Comparison of ENCODE assay signal across 33 cellular contexts in genomic region chr5:31416547-31416946, GRCh38.
DNase-seq lines count a peak whose midpoint lies in the region; ATAC-seq and TF ChIP-seq lines count a peak whose summit lies in the region.
"Had no signal": no experiment of that assay in that cellular context is flagged by ENCODE, and none has a peak within 500 bp of the region (broad histone marks: within the 10 kb centered on the region; RNA-seq: fewer than 3 reads in every experiment).

No MANE protein-coding gene starts in this region.

- no peaks in the 10 kb centered on the region for H3K9me3 ChIP-seq in neural progenitor cell (ENCODE audit: low read depth)
- H3K9me3 ChIP-seq: A549; BE2C; BLaER1; BLaER1 treated with 17β-estradiol and CSF1 and Interleukin-3, amounts not matched to agents 10 nM and 100 nM; Caco-2 had no signal

- H3K27ac Mint-ChIP-seq in GM23338 (no peak overlapping the region), WTC11 (no peak overlapping the region), neural progenitor cell (no peak overlapping the region)
- H3K27ac Mint-ChIP-seq: B cell; CD14-positive monocyte; CD4-positive, alpha-beta memory T cell; CD4-positive, alpha-beta T cell; CD4-positive, CD25-positive, alpha-beta regulatory T cell; CD8-positive, alpha-beta memory T cell; CD8-positive, alpha-beta T cell had no signal

- H3K4me2 ChIP-seq in GM23338 (no peak overlapping the region), neural progenitor cell (peak overlapping the region; percentile 45)
- H3K4me2 ChIP-seq: A549; BLaER1; BLaER1 treated with 17β-estradiol and CSF1 and Interleukin-3, amounts not matched to agents 10 nM and 100 nM had no signal

- peaks cover 4% of the 10 kb centered on the region; the same call in 2 of the 3 replicates for H3K4me1 Mint-ChIP-seq in GM23338
- peaks cover 3% of the 10 kb centered on the region; the same call in 1 of the 2 replicates for H3K4me1 Mint-ChIP-seq in WTC11
- peaks cover 2% of the 10 kb centered on the region for H3K4me1 Mint-ChIP-seq in neural progenitor cell
- H3K4me1 Mint-ChIP-seq: B cell; CD14-positive monocyte; CD8-positive, alpha-beta memory T cell had no signal

- no peak overlapping the region for H3K9ac ChIP-seq in neural progenitor cell
- H3K9ac ChIP-seq: BLaER1; BLaER1 treated with 17β-estradiol and CSF1 and Interleukin-3, amounts not matched to agents 10 nM and 100 nM had no signal

- H3K9me2 ChIP-seq in GM23338 (ENCODE audit: insufficient read depth): no peaks in the 10 kb centered on the region

- peaks cover 20% of the 10 kb centered on the region for H3K36me3 ChIP-seq in GM23338 (ENCODE audit: insufficient read depth)
- peaks cover 24% of the 10 kb centered on the region for H3K36me3 ChIP-seq in neural progenitor cell

- H3K4me1 ChIP-seq in GM23338 (ENCODE audit: insufficient read depth): no peaks in the 10 kb centered on the region
- H3K4me1 ChIP-seq in neural progenitor cell: peaks cover 22% of the 10 kb centered on the region
- H3K4me1 ChIP-seq: A549; BE2C; BLaER1; BLaER1 treated with 17β-estradiol and CSF1 and Interleukin-3, amounts not matched to agents 10 nM and 100 nM; Caco-2 had no signal

- H3K27ac ChIP-seq in GM23338 (ENCODE audit: low read depth) (no peak overlapping the region), neural progenitor cell (peak overlapping the region; percentile 81)
- H3K27ac ChIP-seq: 22Rv1; A549; BLaER1; BLaER1 treated with 17β-estradiol and CSF1 and Interleukin-3, amounts not matched to agents 10 nM and 100 nM; C4-2B had no signal

- H3K4me3 ChIP-seq in GM23338: no peak overlapping the region
- H3K4me3 ChIP-seq in neural progenitor cell: no peak overlapping the region
- H3K4me3 ChIP-seq: A549; BLaER1; BLaER1 treated with 17β-estradiol and CSF1 and Interleukin-3, amounts not matched to agents 10 nM and 100 nM had no signal

- H3K4me3 Mint-ChIP-seq in GM23338 (no peak overlapping the region), WTC11 (no peak overlapping the region), neural progenitor cell (no peak overlapping the region)
- H3K4me3 Mint-ChIP-seq: B cell; CD14-positive monocyte; CD4-positive, alpha-beta memory T cell; CD4-positive, alpha-beta T cell; CD4-positive, CD25-positive, alpha-beta regulatory T cell; CD8-positive, alpha-beta memory T cell; CD8-positive, alpha-beta T cell had no signal

- CTCF ChIA-PET in WTC11 (lab: Charles Lee): no interaction called here

- no peak for DNase-seq in GM23338 (ENCODE audit: low spot score)
- no peak for DNase-seq in WTC11 (ENCODE audit: low spot score)
- DNase-seq in neural progenitor cell (ENCODE audit: low spot score): peak; percentile 19
- DNase-seq in AG08395 (ENCODE audit: low spot score): no peak
- DNase-seq: 8988T; ACHN; AML-193; BE2C; C1 segment of cervical spinal cord; Caco-2; Calu3; CD4-positive, alpha-beta memory T cell; CD4-positive, alpha-beta T cell; CD4-positive, CD25-positive, alpha-beta regulatory T cell; CD8-positive, alpha-beta memory T cell; CD8-positive, alpha-beta T cell; COR-L47; DMS 273 treated with DMSO at 0.1 percent for 48 hours; DMS153; DMS53; DMS79; DMS79 treated with DMSO at 0.1 percent for 48 hours; DND-41; EL had no signal

- peak; percentile 77 for ATAC-seq in GM23338
- peak; percentile 60 for ATAC-seq in WTC11
- ATAC-seq in HG03432 (IDR thresholded peaks at IDR 0.05; ENCODE audit: unreplicated experiment): no peak
- ATAC-seq in HG03354 (IDR thresholded peaks at IDR 0.05; ENCODE audit: poor library complexity, severe bottlenecking, unreplicated experiment): no peak
- ATAC-seq: A549; CD8-positive, alpha-beta T cell had no signal

- H2AFZ ChIP-seq in GM23338 (no peak overlapping the region), neural progenitor cell (replicated peaks) (no peak overlapping the region)

- no peaks in the 10 kb centered on the region for H3K27me3 ChIP-seq in GM23338 (ENCODE audit: insufficient read depth)
- no peaks in the 10 kb centered on the region for H3K27me3 ChIP-seq in neural progenitor cell
- H3K27me3 ChIP-seq: BE2C; BLaER1; BLaER1 treated with 17β-estradiol and CSF1 and Interleukin-3, amounts not matched to agents 10 nM and 100 nM had no signal

- peaks cover 27% of the 10 kb centered on the region for H3K36me3 Mint-ChIP-seq in GM23338 (ENCODE audit: low read depth)
- peaks cover 24% of the 10 kb centered on the region for H3K36me3 Mint-ChIP-seq in WTC11
- H3K36me3 Mint-ChIP-seq in neural progenitor cell: peaks cover 11% of the 10 kb centered on the region

- no peak for TF ChIP-seq CTCF in GM23338 (conservative IDR thresholded peaks at IDR 0.05; ENCODE audit: low read depth in 2 of 2)
- no peak for TF ChIP-seq CTCF in WTC11 (IDR thresholded peaks at IDR 0.05)
- no peak for TF ChIP-seq CTCF in neural progenitor cell (IDR thresholded peaks at IDR 0.05)

- H3K9me3 Mint-ChIP-seq in GM23338: no peaks in the 10 kb centered on the region
- H3K9me3 Mint-ChIP-seq in WTC11: no peaks in the 10 kb centered on the region
- H3K9me3 Mint-ChIP-seq in neural progenitor cell: no peaks in the 10 kb centered on the region
- H3K9me3 Mint-ChIP-seq: CD4-positive, alpha-beta memory T cell; CD4-positive, alpha-beta T cell; CD8-positive, alpha-beta memory T cell; CD8-positive, alpha-beta T cell had no signal

- no peaks in the 10 kb centered on the region for H4K20me1 ChIP-seq in GM23338 (replicated peaks; ENCODE audit: insufficient read depth)
- no peaks in the 10 kb centered on the region for H4K20me1 ChIP-seq in neural progenitor cell (ENCODE audit: low read depth)
- H4K20me1 ChIP-seq: BLaER1 had no signal

- POLR2A ChIA-PET in WTC11 (lab: Charles Lee): no interaction called here

- no peaks in the 10 kb centered on the region for H3F3A ChIP-seq in GM23338 (replicated peaks; ENCODE audit: low read depth)
- H3F3A ChIP-seq in neural progenitor cell (ENCODE audit: low read depth): peaks cover 20% of the 10 kb centered on the region

- H3K79me2 ChIP-seq in GM23338 (replicated peaks; ENCODE audit: insufficient read depth): no peaks in the 10 kb centered on the region
- no peaks in the 10 kb centered on the region for H3K79me2 ChIP-seq in neural progenitor cell (ENCODE audit: low read depth)

- H3K27me3 Mint-ChIP-seq in GM23338 (ENCODE audit: insufficient read depth, low read depth, poor library complexity) (no peaks in the 10 kb centered on the region), WTC11 (ENCODE audit: low read depth) (no peaks in the 10 kb centered on the region), neural progenitor cell (ENCODE audit: insufficient read depth, low read depth) (no peaks in the 10 kb centered on the region)
- H3K27me3 Mint-ChIP-seq: B cell; CD4-positive, alpha-beta memory T cell; CD4-positive, alpha-beta T cell; CD4-positive, CD25-positive, alpha-beta regulatory T cell; CD8-positive, alpha-beta memory T cell had no signal

TF ChIP-seq in GM23338, 12 proteins besides CTCF, POLR2A, EP300 and RAD21 (continues in another document):
- no peak for TF ChIP-seq STAT1 (IDR thresholded peaks at IDR 0.05; ENCODE audit: unreplicated experiment)
- TF ChIP-seq ZNF331 (CRISPR knock-in tag; IDR thresholded peaks at IDR 0.05; ENCODE audit: low read depth): no peak
- no peak for TF ChIP-seq EZH2 (IDR thresholded peaks at IDR 0.05; ENCODE audit: low read depth, unreplicated experiment)
- TF ChIP-seq EZH2phosphoT487 (IDR thresholded peaks at IDR 0.05; ENCODE audit: unreplicated experiment): no peak
- TF ChIP-seq JUNB (IDR thresholded peaks at IDR 0.05; ENCODE audit: unreplicated experiment): no peak
- no peak for TF ChIP-seq ZNF114 (CRISPR knock-in tag; IDR thresholded peaks at IDR 0.05)

TF ChIP-seq in WTC11, 78 proteins besides CTCF, POLR2A, EP300 and RAD21:
- no peak for TF ChIP-seq NR3C1 (CRISPR knock-in tag; conservative IDR thresholded peaks at IDR 0.05; ENCODE audit: low read depth)

Comparison
In these comparisons a context has a peak if more than half of its experiments do, and no peak if none do; other contexts are left out.
1. ATAC-seq: peak in GM23338 (single experiment) and WTC11 (single experiment); none in HG03432 (single experiment) and HG03354 (single experiment).